ENCODE assay signal across 8 cellular contexts in the genomic region with DNA sequence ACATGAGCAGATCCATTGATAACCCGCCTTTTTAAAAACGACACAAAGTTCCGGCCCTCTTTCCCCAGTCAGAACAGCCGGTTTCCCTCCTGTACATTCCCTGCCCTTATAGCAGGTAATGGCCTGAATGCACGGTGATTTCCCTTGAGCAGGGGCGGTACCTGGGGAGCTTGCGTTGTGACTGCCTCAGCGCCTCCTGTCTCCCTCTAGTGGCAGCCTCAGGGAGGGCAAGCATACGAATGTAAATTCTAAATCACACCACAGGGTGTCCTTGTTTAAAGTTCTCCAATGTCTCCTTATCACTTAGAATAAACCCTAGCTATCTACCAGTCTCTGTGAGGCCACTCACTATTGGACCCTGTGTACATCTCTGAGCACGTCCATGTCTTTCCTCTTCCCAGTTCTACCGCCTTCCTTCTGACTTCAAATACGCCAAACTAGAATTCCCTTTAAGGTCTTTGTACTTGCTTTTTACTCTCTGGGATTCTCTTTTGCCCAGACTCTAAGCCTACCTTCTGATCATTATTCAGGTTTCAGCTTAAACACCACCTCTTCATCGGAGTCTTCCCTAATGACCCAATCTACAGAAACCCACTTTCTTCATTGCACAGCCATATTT. TPM values are rescaled to one million over a fixed set of nuclear protein-coding genes. Genes with fewer than 3 reads are reported as not detected.
A peak's percentile ranks its signal among the peaks of the same experiment; 100 is the strongest.
DNase-seq lines count a peak whose midpoint lies in the region; ATAC-seq and TF ChIP-seq lines count a peak whose summit lies in the region.

No MANE protein-coding gene starts in this region.

- H3K27me3 ChIP-seq in DOHH2 (ENCODE audit: control insufficient read depth, low read length) = no peaks in the 10 kb centered on the region
- H3K27me3 ChIP-seq in right cardiac atrium (ENCODE audit: control insufficient read depth, insufficient read depth) = no peaks in the 10 kb centered on the region

- peak; percentile 48 for DNase-seq in HS-27A (ENCODE audit: low read depth)
- DNase-seq in SHP77 treated with DMSO at 0.1 percent for 48 hours (lab: John Stamatoyannopoulos, UW) = peak; percentile 7
- DNase-seq in activated T-helper 2 cell treated with anti-CD3 and anti-CD28 coated beads, Interferon-gamma antibody, Interleukin-2, Interleukin-4, amounts not matched to agents 10 μg/mL and 5 μg/mL and 100 μg/mL, durations not matched to agents 14 hours and 24 hours and 36 hours (ENCODE audit: low spot score) = peak; percentile 72
- DNase-seq in right cardiac atrium = peak; percentile 33 to 72 (median 66)
- peak; percentile 12 to 52 (median 22) for DNase-seq in stimulated activated CD4-positive, alpha-beta T cell treated with anti-CD3 and anti-CD28 coated beads, TNF-alpha, amount 100 ng/mL, for 1 hour (ENCODE audit: low read depth in 3 of 3, low spot score in 1 of 3)
- no peak for DNase-seq in sciatic nerve (ENCODE audit: low spot score)

- no peaks in the 10 kb centered on the region for H3K36me3 ChIP-seq in DOHH2 (ENCODE audit: control insufficient read depth, low read length)

- peak; percentile 98 for TF ChIP-seq CTCF in DOHH2 (IDR thresholded peaks at IDR 0.05; ENCODE audit: low read depth, low read length, poor library complexity, severe bottlenecking)

- H3K9me3 Mint-ChIP-seq in activated T-helper 2 cell treated with anti-CD3 and anti-CD28 coated beads, Interferon-gamma antibody, Interleukin-2, Interleukin-4, amounts not matched to agents 10 μg/mL and 5 μg/mL and 100 μg/mL, durations not matched to agents 14 hours and 24 hours and 36 hours = no peaks in the 10 kb centered on the region

- H3K9me3 ChIP-seq in DOHH2 (ENCODE audit: control insufficient read depth, insufficient read depth, low read length) (no peaks in the 10 kb centered on the region), right cardiac atrium (ENCODE audit: control insufficient read depth, low read length) (no peaks in the 10 kb centered on the region)

- H4K20me1 ChIP-seq in DOHH2 (ENCODE audit: control insufficient read depth, insufficient read depth, low read depth, low read length) = no peaks in the 10 kb centered on the region; the same call in 1 of the 2 replicates

- H3K4me1 Mint-ChIP-seq in activated T-helper 2 cell treated with anti-CD3 and anti-CD28 coated beads, Interferon-gamma antibody, Interleukin-2, Interleukin-4, amounts not matched to agents 10 μg/mL and 5 μg/mL and 100 μg/mL, durations not matched to agents 14 hours and 24 hours and 36 hours (ENCODE audit: low read depth) = peaks cover 10% of the 10 kb centered on the region

- no peaks in the 10 kb centered on the region for H3F3A ChIP-seq in DOHH2 (ENCODE audit: control insufficient read depth, insufficient read depth)

- intact Hi-C loops in activated T-helper 2 cell treated with anti-CD3 and anti-CD28 coated beads, Interferon-gamma antibody, Interleukin-2, Interleukin-4, amounts not matched to agents 10 μg/mL and 5 μg/mL and 100 μg/mL, durations not matched to agents 14 hours and 24 hours and 36 hours (cut with micrococcal nuclease) = loop anchor here (1.0 to 2.0 kb wide), 3 partner anchors 122 to 530 kb away; no protein-coding TSS in a partner anchor
- intact Hi-C loops in right cardiac atrium (cut with DNase I) (loop anchor here (5.0 to 10.0 kb wide), 3 partner anchors 405 to 410 kb away; no protein-coding TSS in a partner anchor), sciatic nerve (cut with DNase I) (no loop called here)

- no peaks in the 10 kb centered on the region for H3K79me2 ChIP-seq in DOHH2 (ENCODE audit: control insufficient read depth, low read length)

- H3K27ac ChIP-seq in DOHH2 (ENCODE audit: low read depth, low read length) = no peak overlapping the region
- no peak overlapping the region for H3K27ac ChIP-seq in right cardiac atrium (ENCODE audit: low read length)

- 77% methylated on average over 13 of the region's 13 CpGs for WGBS in right cardiac atrium

- no peak overlapping the region for H3K4me2 ChIP-seq in DOHH2 (ENCODE audit: low read length)

- no peaks in the 10 kb centered on the region for H3K4me1 ChIP-seq in DOHH2 (ENCODE audit: control insufficient read depth, low read length)
- H3K4me1 ChIP-seq in right cardiac atrium (ENCODE audit: control insufficient read depth, insufficient read depth, low read length) = no peaks in the 10 kb centered on the region

- no peaks in the 10 kb centered on the region for H3K9me2 ChIP-seq in DOHH2 (replicated peaks; ENCODE audit: control insufficient read depth, low read length)

- no peak overlapping the region for H3K4me3 ChIP-seq in DOHH2 (ENCODE audit: low read length)
- no peak overlapping the region for H3K4me3 ChIP-seq in right cardiac atrium (ENCODE audit: low read length)

- no peak overlapping the region for H3K27ac Mint-ChIP-seq in activated T-helper 2 cell treated with anti-CD3 and anti-CD28 coated beads, Interferon-gamma antibody, Interleukin-2, Interleukin-4, amounts not matched to agents 10 μg/mL and 5 μg/mL and 100 μg/mL, durations not matched to agents 14 hours and 24 hours and 36 hours

- H3K27me3 Mint-ChIP-seq in activated T-helper 2 cell treated with anti-CD3 and anti-CD28 coated beads, Interferon-gamma antibody, Interleukin-2, Interleukin-4, amounts not matched to agents 10 μg/mL and 5 μg/mL and 100 μg/mL, durations not matched to agents 14 hours and 24 hours and 36 hours (ENCODE audit: low read depth) = peaks cover 2% of the 10 kb centered on the region

- no peak overlapping the region for H3K4me3 Mint-ChIP-seq in activated T-helper 2 cell treated with anti-CD3 and anti-CD28 coated beads, Interferon-gamma antibody, Interleukin-2, Interleukin-4, amounts not matched to agents 10 μg/mL and 5 μg/mL and 100 μg/mL, durations not matched to agents 14 hours and 24 hours and 36 hours (ENCODE audit: low read depth)

- ATAC-seq in GM21526 (IDR thresholded peaks at IDR 0.05; ENCODE audit: low FRiP score, unreplicated experiment) (peak; percentile 97), right cardiac atrium (peak in 1 of 2 donors; percentile 32), sciatic nerve (no peak)

- H3K36me3 Mint-ChIP-seq in activated T-helper 2 cell treated with anti-CD3 and anti-CD28 coated beads, Interferon-gamma antibody, Interleukin-2, Interleukin-4, amounts not matched to agents 10 μg/mL and 5 μg/mL and 100 μg/mL, durations not matched to agents 14 hours and 24 hours and 36 hours (ENCODE audit: low read depth) = no peaks in the 10 kb centered on the region

RNA-seq across cellular contexts. Expression of a gene that starts 18.4 kb away (rescaled TPM):
- total RNA-seq in activated T-helper 2 cell treated with anti-CD3 and anti-CD28 coated beads, Interferon-gamma antibody, Interleukin-2, Interleukin-4, amounts not matched to agents 10 μg/mL and 5 μg/mL and 100 μg/mL, durations not matched to agents 14 hours and 24 hours and 36 hours = not detected in 2 replicates
- total RNA-seq in right cardiac atrium (10 to 100 TPM; 45.4 to 70.6 (median 56.8) TPM), sciatic nerve (104 TPM)
- 41.0 TPM for polyA plus RNA-seq in right cardiac atrium

Comparison
In these comparisons a context has a peak if more than half of its experiments do, and no peak if none do; other contexts are left out.
1. RNA of a gene that starts 18.4 kb away (total RNA-seq): 104 TPM in sciatic nerve (single experiment) and 45.4 to 70.6 TPM in right cardiac atrium; not detected in activated T-helper 2 cell treated with anti-CD3 and anti-CD28 coated beads, Interferon-gamma antibody, Interleukin-2, Interleukin-4, amounts not matched to agents 10 μg/mL and 5 μg/mL and 100 μg/mL, durations not matched to agents 14 hours and 24 hours and 36 hours; every median in the first group is over 10 times any median in the second.